Comparison of ENCODE assay signal across 27 cellular contexts in the genomic region with DNA sequence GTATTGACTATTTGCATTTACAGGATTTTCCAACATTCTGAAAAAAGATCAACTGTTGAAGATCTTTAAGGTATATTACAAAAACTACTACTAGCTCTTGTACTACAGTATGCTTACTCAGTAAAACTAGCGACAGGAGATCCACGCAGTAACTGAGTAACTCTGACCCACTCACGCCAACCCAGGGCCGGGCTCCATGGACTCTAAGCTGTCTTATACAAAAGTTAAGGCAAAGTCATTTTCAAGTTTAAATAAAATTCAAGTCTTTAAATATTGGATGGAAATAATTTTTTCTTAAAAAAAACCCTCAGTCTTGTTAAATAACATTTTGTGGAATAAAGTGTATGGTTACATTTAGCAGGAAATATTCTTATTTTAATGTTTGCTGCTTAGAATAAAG.
"Had no signal": no experiment of that assay in that cellular context is flagged by ENCODE, and none has a peak within 500 bp of the region (broad histone marks: within the 10 kb centered on the region; RNA-seq: fewer than 3 reads in every experiment).

No MANE protein-coding gene starts in this region.

- H3K27ac ChIP-seq: brain microvascular endothelial cell, esophagus squamous epithelium, gastroesophageal sphincter had no signal

- H3K27ac Mint-ChIP-seq: activated CD8-positive, alpha-beta T cell treated with anti-CD3 and anti-CD28 coated beads for 36 hours; activated naive CD8-positive, alpha-beta T cell; activated T-helper 17 cell treated with anti-CD3 and anti-CD28 coated beads, Interleukin-2, amount 50 U/mL, for 72 hours; effector memory CD8-positive, alpha-beta T cell had no signal

- H3K9me3 ChIP-seq: esophagus squamous epithelium, gastroesophageal sphincter had no signal

- H3K4me3 Mint-ChIP-seq: activated CD8-positive, alpha-beta T cell treated with anti-CD3 and anti-CD28 coated beads for 36 hours; activated naive CD8-positive, alpha-beta T cell; activated T-cell treated with anti-CD3 and anti-CD28 coated beads, Interleukin-2, amount 50 U/mL, for 4 hours; activated T-helper 17 cell treated with anti-CD3 and anti-CD28 coated beads, Interleukin-2, amount 50 U/mL, for 72 hours; central memory CD8-positive, alpha-beta T cell; effector memory CD8-positive, alpha-beta T cell had no signal

- H3K27me3 Mint-ChIP-seq: activated CD8-positive, alpha-beta T cell treated with anti-CD3 and anti-CD28 coated beads for 36 hours; activated naive CD8-positive, alpha-beta T cell; activated T-helper 17 cell treated with anti-CD3 and anti-CD28 coated beads, Interleukin-2, amount 50 U/mL, for 72 hours; central memory CD8-positive, alpha-beta T cell; effector memory CD8-positive, alpha-beta T cell had no signal

- DNase-seq: activated CD4-positive, alpha-beta T cell treated with anti-CD3 and anti-CD28 coated beads for 4 hours; activated CD4-positive, alpha-beta T cell treated with anti-CD3 and anti-CD28 coated beads, Interleukin-2, amount 50 U/mL, for 1 hour; activated CD4-positive, alpha-beta T cell treated with anti-CD3 and anti-CD28 coated beads, Interleukin-2, amount 50 U/mL, for 48 hours; activated CD4-positive, CD25-positive, alpha-beta regulatory T cell; activated CD4-positive, CD25-positive, alpha-beta regulatory T cell treated with anti-CD3 and anti-CD28 coated beads, Interleukin-2, amount 50 U/mL, for 72 hours; activated CD8-positive, alpha-beta memory T cell treated with anti-CD3 and anti-CD28 coated beads for 24 hours; activated CD8-positive, alpha-beta T cell treated with anti-CD3 and anti-CD28 coated beads for 36 hours; activated effector memory CD4-positive, alpha-beta T cell treated with Interleukin-2 at 50 U/mL for 16 hours; activated gamma-delta T cell treated with Interleukin-2 at 50 U/mL for 16 hours; activated naive CD4-positive, alpha-beta T cell treated with anti-CD3 and anti-CD28 coated beads, Interleukin-2, amount 50 U/mL, for 16 hours; activated naive CD4-positive, alpha-beta T cell treated with Interleukin-2 at 50 U/mL for 16 hours; activated T-cell treated with anti-CD3 and anti-CD28 coated beads, Interleukin-2, amount 50 U/mL, for 4 hours; amniotic stem cell; anterior cingulate cortex; brain microvascular endothelial cell; cortex of kidney; dermis blood vessel endothelial cell; effector CD4-positive, alpha-beta T cell; effector memory CD8-positive, alpha-beta T cell; erythroblast; esophagus squamous epithelium; foreskin melanocyte; T-helper 2 cell had no signal

- ATAC-seq: activated CD8-positive, alpha-beta T cell treated with anti-CD3 and anti-CD28 coated beads for 36 hours; activated T-cell treated with anti-CD3 and anti-CD28 coated beads, Interleukin-2, amount 50 U/mL, for 4 hours; activated T-helper 17 cell treated with anti-CD3 and anti-CD28 coated beads, Interleukin-2, amount 50 U/mL, for 72 hours; effector memory CD8-positive, alpha-beta T cell; gastroesophageal sphincter had no signal

- H3K27me3 ChIP-seq: brain microvascular endothelial cell, esophagus squamous epithelium, gastroesophageal sphincter had no signal

- H3K9me3 Mint-ChIP-seq: activated CD8-positive, alpha-beta T cell treated with anti-CD3 and anti-CD28 coated beads for 36 hours; activated T-cell treated with anti-CD3 and anti-CD28 coated beads, Interleukin-2, amount 50 U/mL, for 4 hours; activated T-helper 17 cell treated with anti-CD3 and anti-CD28 coated beads, Interleukin-2, amount 50 U/mL, for 72 hours; central memory CD8-positive, alpha-beta T cell; effector memory CD8-positive, alpha-beta T cell had no signal

- H3K36me3 Mint-ChIP-seq: activated naive CD8-positive, alpha-beta T cell had no signal

- H3K4me1 ChIP-seq: esophagus squamous epithelium, gastroesophageal sphincter had no signal

- H3K4me3 ChIP-seq: esophagus squamous epithelium, gastroesophageal sphincter had no signal

- H3K4me1 Mint-ChIP-seq: activated T-helper 17 cell treated with anti-CD3 and anti-CD28 coated beads, Interleukin-2, amount 50 U/mL, for 72 hours; central memory CD8-positive, alpha-beta T cell had no signal
